Comparison of ENCODE assay signal across 13 cellular contexts in the genomic region with DNA sequence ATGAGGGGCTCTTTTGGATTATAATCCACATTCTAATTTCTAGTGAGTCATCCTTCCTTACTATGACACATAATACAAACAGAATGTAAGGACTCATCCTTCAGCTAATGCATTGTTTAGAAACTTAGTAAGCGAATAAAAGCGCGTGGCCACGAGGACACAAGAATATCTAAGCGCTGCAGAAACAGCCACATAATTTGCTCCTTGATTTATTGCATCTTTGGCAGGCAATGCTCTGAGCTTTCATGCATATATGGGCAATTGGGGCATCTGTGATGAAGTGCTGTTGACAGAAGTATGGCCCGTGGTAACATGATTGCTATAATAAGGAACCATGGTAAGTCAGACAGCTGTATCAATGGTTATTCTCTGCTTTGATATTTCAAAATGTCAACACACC.
DNase-seq lines count a peak whose midpoint lies in the region; TF ChIP-seq lines count a peak whose summit lies in the region.
"Had no signal": no experiment of that assay in that cellular context is flagged by ENCODE, and none has a peak within 500 bp of the region (broad histone marks: within the 10 kb centered on the region; RNA-seq: fewer than 3 reads in every experiment).

No MANE protein-coding gene starts in this region.

- H3K4me3 Mint-ChIP-seq in neural progenitor cell (no peak overlapping the region), immature natural killer cell (no peak overlapping the region)

- no peak for TF ChIP-seq CTCF in astrocyte of the spinal cord (IDR thresholded peaks at IDR 0.05; ENCODE audit: low read depth, low read length)
- TF ChIP-seq CTCF in neural progenitor cell (IDR thresholded peaks at IDR 0.05) = no peak

- in situ Hi-C loops in astrocyte of the spinal cord (cut with HindIII; ENCODE audit: low sequenced_read_pairs) = no loop called here

- no peaks in the 10 kb centered on the region for H3K36me3 Mint-ChIP-seq in neural progenitor cell
- no peaks in the 10 kb centered on the region for H3K36me3 Mint-ChIP-seq in immature natural killer cell

- H4K20me1 ChIP-seq in neural progenitor cell (ENCODE audit: low read depth) = no peaks in the 10 kb centered on the region

- H3K9me3 Mint-ChIP-seq in neural progenitor cell (no peaks in the 10 kb centered on the region), immature natural killer cell (peaks cover 1 to 46% (median 11%) of the 10 kb centered on the region in 6 donors)

- no peaks in the 10 kb centered on the region for H3K27me3 ChIP-seq in neural progenitor cell
- H3K27me3 ChIP-seq: cardiac muscle cell, stomach had no signal

- H3K4me1 Mint-ChIP-seq in neural progenitor cell (peaks cover 25% of the 10 kb centered on the region), immature natural killer cell (no peaks in the 10 kb centered on the region)

- peaks cover 19% of the 10 kb centered on the region for H3F3A ChIP-seq in neural progenitor cell (ENCODE audit: low read depth)

- no peaks in the 10 kb centered on the region for H3K9me3 ChIP-seq in neural progenitor cell (ENCODE audit: low read depth)
- H3K9me3 ChIP-seq: stomach had no signal

- DNase-seq in EL (peak; percentile 92), NCI-H1436 (lab: John Stamatoyannopoulos, UW) (peak; percentile 56), astrocyte of the spinal cord (ENCODE audit: low read depth, low spot score) (peak; percentile 83), neural progenitor cell (ENCODE audit: low spot score) (no peak), immature natural killer cell (no peak), inferior parietal cortex (ENCODE audit: extremely low spot score) (no peak), amniotic stem cell (lab: John Stamatoyannopoulos, UW) (no peak), activated T-cell treated with anti-CD3 and anti-CD28 coated beads for 4 hours (no peak)
- DNase-seq: DMS79 treated with DMSO at 0.1 percent for 48 hours, hypothalamus, NCI-H2029 treated with DMSO at 0.1 percent for 48 hours, stomach had no signal

- H3K27me3 Mint-ChIP-seq in neural progenitor cell (ENCODE audit: insufficient read depth, low read depth) (no peaks in the 10 kb centered on the region), immature natural killer cell (ENCODE audit: low read depth in 3 of 3) (no peaks in the 10 kb centered on the region)

- peak overlapping the region; percentile 36 for H2AFZ ChIP-seq in neural progenitor cell (replicated peaks)

- H3K4me3 ChIP-seq in astrocyte of the spinal cord (ENCODE audit: low read depth, low read length) (no peak overlapping the region), neural progenitor cell (no peak overlapping the region)
- H3K4me3 ChIP-seq: cardiac muscle cell, stomach had no signal

- peak overlapping the region; percentile 32 for H3K27ac ChIP-seq in neural progenitor cell
- H3K27ac ChIP-seq: cardiac muscle cell, stomach had no signal

- H3K4me2 ChIP-seq in neural progenitor cell = no peak overlapping the region

- peaks cover 42% of the 10 kb centered on the region for H3K4me1 ChIP-seq in neural progenitor cell
- H3K4me1 ChIP-seq: stomach had no signal

- no peaks in the 10 kb centered on the region for H3K36me3 ChIP-seq in neural progenitor cell
- H3K36me3 ChIP-seq: cardiac muscle cell, stomach had no signal

- H3K9ac ChIP-seq in neural progenitor cell = no peak overlapping the region

- peak overlapping the region; percentile 43 for H3K27ac Mint-ChIP-seq in neural progenitor cell
- H3K27ac Mint-ChIP-seq in immature natural killer cell = no peak overlapping the region

- H3K79me2 ChIP-seq in neural progenitor cell (ENCODE audit: low read depth) = no peaks in the 10 kb centered on the region

Comparison
In these comparisons a context has a peak if more than half of its experiments do, and no peak if none do; other contexts are left out.
1. DNase-seq: peak in EL (single experiment), NCI-H1436 (single experiment) and astrocyte of the spinal cord (single experiment); none in neural progenitor cell (single experiment), immature natural killer cell (0 of 3), inferior parietal cortex (single experiment), amniotic stem cell (single experiment) and activated T-cell treated with anti-CD3 and anti-CD28 coated beads for 4 hours (single experiment).